ENCODE assay signal across 8 cellular contexts in genomic region chr4:83509156-83509585, GRCh38. TPM values are rescaled to one million over a fixed set of nuclear protein-coding genes. Genes with fewer than 3 reads are reported as not detected.
DNase-seq lines count a peak whose midpoint lies in the region; ATAC-seq and TF ChIP-seq lines count a peak whose summit lies in the region.
"Not testable (repeated sequence)": the region's sequence is repeated elsewhere in the genome, so short reads cannot be mapped to it uniquely, and the experiment has no call there.

No MANE protein-coding gene starts in this region.

- not testable (repeated sequence) for H3K4me1 Mint-ChIP-seq in mesothelial cell of epicardium

- H3K4me3 Mint-ChIP-seq in mesothelial cell of epicardium = not testable (repeated sequence)

- not testable (repeated sequence) for H3K36me3 Mint-ChIP-seq in mesothelial cell of epicardium

- DNase-seq in CD1c-positive myeloid dendritic cell (ENCODE audit: extremely low spot score) (peak; percentile 79), NCI-H1694 (lab: John Stamatoyannopoulos, UW) (peak; percentile 36), T-helper 1 cell (peak in 4 of 5 donors; percentile 28 to 53 (median 39)), fibroblast of gingiva (ENCODE audit: low read depth) (peak; percentile 55)
- peak; percentile 78 for DNase-seq in activated effector memory CD4-positive, alpha-beta T cell treated with anti-CD3 and anti-CD28 coated beads, Interleukin-2, amount 50 U/mL, for 16 hours
- DNase-seq in mesothelial cell of epicardium (ENCODE audit: low spot score in 2 of 2, unreplicated experiment in 2 of 2) = not testable (repeated sequence)
- peak; percentile 38 to 43 (median 40) for DNase-seq in stimulated activated CD4-positive, alpha-beta T cell treated with anti-CD3 and anti-CD28 coated beads, TNF-alpha, amount 100 ng/mL, for 24 hours (ENCODE audit: low read depth in 3 of 3)

- not testable (repeated sequence) for H3K27me3 Mint-ChIP-seq in mesothelial cell of epicardium (ENCODE audit: low read depth)

- not testable (repeated sequence) for H3K9me3 Mint-ChIP-seq in mesothelial cell of epicardium

- not testable (repeated sequence) for H3K27ac Mint-ChIP-seq in mesothelial cell of epicardium

- ATAC-seq in GM21515 (IDR thresholded peaks at IDR 0.05; ENCODE audit: unreplicated experiment) = peak; percentile 56

- TF ChIP-seq CTCF in mesothelial cell of epicardium (IDR thresholded peaks at IDR 0.05; ENCODE audit: unreplicated experiment) = peak; percentile 64

RNA-seq across cellular contexts. Expression of gene ABRAXAS1, which starts 24.3 kb away (rescaled TPM):
- total RNA-seq in mesothelial cell of epicardium = 21.4 to 23.2 TPM (median 22.7 TPM) in 3 replicates

RNA-seq across cellular contexts. Expression of gene GPAT3, which starts 26.7 kb away (rescaled TPM):
- 0.18 to 0.35 TPM in 2 of 3 replicates, not detected in the other for total RNA-seq in mesothelial cell of epicardium

RNA-seq across cellular contexts. Expression of gene MRPS18C, which starts 53.3 kb away (rescaled TPM):
- total RNA-seq in mesothelial cell of epicardium = 39.2 to 43.8 TPM (median 43.1 TPM) in 3 replicates

RNA-seq across cellular contexts. Expression of gene HELQ, which starts 53.5 kb away (rescaled TPM):
- total RNA-seq in mesothelial cell of epicardium = 13.7 to 14.8 TPM (median 14.6 TPM) in 3 replicates
